ENCODE assay signal across 11 cellular contexts in the genomic region with DNA sequence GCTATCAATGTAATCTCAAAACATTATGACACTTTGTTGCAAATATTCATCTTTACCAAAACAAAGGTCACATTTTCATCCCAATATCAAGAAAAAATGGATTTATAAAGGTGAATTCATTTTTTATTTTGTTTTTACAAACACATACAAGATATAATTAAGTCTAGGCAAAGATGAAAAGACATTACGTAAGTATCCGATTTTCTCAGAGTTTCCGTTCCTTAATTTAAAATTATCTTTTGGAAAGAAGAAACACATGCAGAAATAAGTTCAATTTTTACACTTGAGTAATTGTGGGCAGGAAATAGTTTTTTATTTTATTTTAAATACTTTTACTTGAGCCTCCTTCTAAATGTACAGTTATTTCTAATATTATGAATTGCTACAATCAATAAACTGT. TPM values are rescaled to one million over a fixed set of nuclear protein-coding genes. Genes with fewer than 3 reads are reported as not detected.
DNase-seq lines count a peak whose midpoint lies in the region; ATAC-seq and TF ChIP-seq lines count a peak whose summit lies in the region.
"Had no signal": no experiment of that assay in that cellular context is flagged by ENCODE, and none has a peak within 500 bp of the region (broad histone marks: within the 10 kb centered on the region; RNA-seq: fewer than 3 reads in every experiment).

No MANE protein-coding gene starts in this region.

- no peaks in the 10 kb centered on the region for H3K27me3 ChIP-seq in GM06990 (replicated peaks; ENCODE audit: control insufficient read depth, insufficient read depth, low read length)
- no peaks in the 10 kb centered on the region for H3K27me3 ChIP-seq in MG63
- H3K27me3 ChIP-seq in adrenal gland, result peaks cover 15% of the 10 kb centered on the region
- no peaks in the 10 kb centered on the region for H3K27me3 ChIP-seq in foreskin keratinocyte

- DNase-seq in GM06990 (ENCODE audit: extremely low read depth, insufficient read length) (peak; percentile 49), MG63 (no peak), adrenal gland (no peak), osteocyte (ENCODE audit: extremely low spot score, unreplicated experiment) (no peak), HT-29 (ENCODE audit: low spot score) (no peak), HEK293T (ENCODE audit: extremely low spot score) (no peak), foreskin keratinocyte (no peak)
- DNase-seq: activated T-cell treated with anti-CD3 and anti-CD28 coated beads, Interleukin-2, amount 50 U/mL, for 1 hour; NCI-H1694; SHP77; substantia nigra had no signal

- POLR2A ChIA-PET in HEK293T (lab: Yijun Ruan, JAX), result no interaction called here

- no peak for ATAC-seq in foreskin keratinocyte

- TF ChIP-seq POLR2A in adrenal gland (IDR thresholded peaks at IDR 0.05), result no peak

- H3K4me3 Mint-ChIP-seq in osteocyte (ENCODE audit: unreplicated experiment), result no peak overlapping the region

- peak overlapping the region; percentile 95 for H3K27ac Mint-ChIP-seq in osteocyte (ENCODE audit: unreplicated experiment)

- no peaks in the 10 kb centered on the region for H3K27me3 Mint-ChIP-seq in osteocyte (ENCODE audit: unreplicated experiment)

- TF ChIP-seq CTCF in GM06990 (IDR thresholded peaks at IDR 0.05; ENCODE audit: insufficient read depth, low read length, poor library complexity, severe bottlenecking) (no peak), adrenal gland (IDR thresholded peaks at IDR 0.05) (no peak), osteocyte (IDR thresholded peaks at IDR 0.05) (no peak), foreskin keratinocyte (conservative IDR thresholded peaks at IDR 0.05) (no peak)

- H3K4me3 ChIP-seq in GM06990 (replicated peaks; ENCODE audit: low read depth, low read length) (peak overlapping the region; percentile 21), MG63 (peak overlapping the region; percentile 29), adrenal gland (peak overlapping the region in 1 of 4 donors; percentile 8)

- H3K9me3 ChIP-seq in MG63 (no peaks in the 10 kb centered on the region), adrenal gland (replicated peaks in 1 of 3) (peaks cover 0 to 8% (median 0%) of the 10 kb centered on the region in 3 donors)

- no peaks in the 10 kb centered on the region for H3K9me3 Mint-ChIP-seq in osteocyte (ENCODE audit: unreplicated experiment)

- H3K36me3 Mint-ChIP-seq in osteocyte (ENCODE audit: unreplicated experiment), result no peaks in the 10 kb centered on the region

- intact Hi-C loops in adrenal gland (cut with DNase I), result loop anchor here (2.0 to 10.0 kb wide), 4 partner anchors 199 to 489 kb away; partner anchors contain the start of gene ARID5B (in 1 of the 2)

- 73 to 82% (median 80%) methylated on average over 3 of the region's 3 CpGs for WGBS in adrenal gland, 4 donors

- CTCF ChIA-PET in HEK293T (lab: Yijun Ruan, JAX), result interaction anchor here (1.1 kb wide), 1 partner anchor 164 kb away, joined by 3 read pairs; no protein-coding TSS in a partner anchor

- peak overlapping the region in 3 of 5 donors; percentile 46 to 69 (median 63) for H3K27ac ChIP-seq in adrenal gland
- H3K27ac ChIP-seq in foreskin keratinocyte, result no peak overlapping the region

- H3K4me1 Mint-ChIP-seq in osteocyte (ENCODE audit: unreplicated experiment), result peaks cover 43% of the 10 kb centered on the region

- H3K36me3 ChIP-seq in GM06990 (ENCODE audit: control insufficient read depth, insufficient read depth, low read length) (no peaks in the 10 kb centered on the region), MG63 (no peaks in the 10 kb centered on the region), adrenal gland (replicated peaks in 1 of 2) (no peaks in the 10 kb centered on the region)

- peaks cover 0 to 6% of the 10 kb centered on the region in 2 donors for H3K4me1 ChIP-seq in adrenal gland (replicated peaks in 1 of 2)
- peaks cover 15% of the 10 kb centered on the region for H3K4me1 ChIP-seq in foreskin keratinocyte

TF ChIP-seq in HEK293T, 16 proteins besides CTCF, POLR2A, EP300 and RAD21:
- TF ChIP-seq L3MBTL2 (conservative IDR thresholded peaks at IDR 0.05) (no peak), SP1 (IDR thresholded peaks at IDR 0.05) (no peak), ZNF384 (IDR thresholded peaks at IDR 0.05) (no peak), FOXK2 (IDR thresholded peaks at IDR 0.05) (no peak), CTBP1 (IDR thresholded peaks at IDR 0.05; ENCODE audit: borderline replicate concordance) (no peak), LEF1 (IDR thresholded peaks at IDR 0.05; ENCODE audit: borderline replicate concordance) (no peak), PKNOX1 (IDR thresholded peaks at IDR 0.05) (no peak), BHLHE40 (IDR thresholded peaks at IDR 0.05; ENCODE audit: borderline replicate concordance) (no peak), NFRKB (IDR thresholded peaks at IDR 0.05) (no peak), FOXA1 (IDR thresholded peaks at IDR 0.05) (no peak), TARDBP (IDR thresholded peaks at IDR 0.05) (no peak), ARNT (IDR thresholded peaks at IDR 0.05) (no peak), SUZ12 (IDR thresholded peaks at IDR 0.05) (no peak), FOXM1 (IDR thresholded peaks at IDR 0.05; ENCODE audit: borderline replicate concordance) (no peak), ELF4 (IDR thresholded peaks at IDR 0.05) (no peak), HDGF (IDR thresholded peaks at IDR 0.05; ENCODE audit: borderline replicate concordance) (no peak)

RNA-seq across cellular contexts. Expression of gene RTKN2, which starts 24.6 kb away (rescaled TPM):
- total RNA-seq in MG63 (2014; rRNA removed; shearing (Covaris generic); ENCODE audit: low replicate concordance), result 1.3 and 2.7 TPM in 2 replicates
- total RNA-seq in adrenal gland (under 1 TPM in 4 of 8 donors, not detected in 4; 0.07 to 0.25 (median 0.13) TPM), osteocyte (1.9 and 2.4 TPM in 2 replicates), foreskin keratinocyte (1.8 and 2.6 TPM in 2 replicates)
- polyA plus RNA-seq in adrenal gland (under 1 TPM; 0.07 to 0.08 (median 0.07) TPM), foreskin keratinocyte (1.1 and 1.3 TPM in 2 replicates)
- 3.7 TPM in 2 replicates for total RNA-seq in HT-29 (2014; rRNA removed; shearing (Covaris generic))
